Comparison of ENCODE assay signal across 25 cellular contexts in the genomic region with DNA sequence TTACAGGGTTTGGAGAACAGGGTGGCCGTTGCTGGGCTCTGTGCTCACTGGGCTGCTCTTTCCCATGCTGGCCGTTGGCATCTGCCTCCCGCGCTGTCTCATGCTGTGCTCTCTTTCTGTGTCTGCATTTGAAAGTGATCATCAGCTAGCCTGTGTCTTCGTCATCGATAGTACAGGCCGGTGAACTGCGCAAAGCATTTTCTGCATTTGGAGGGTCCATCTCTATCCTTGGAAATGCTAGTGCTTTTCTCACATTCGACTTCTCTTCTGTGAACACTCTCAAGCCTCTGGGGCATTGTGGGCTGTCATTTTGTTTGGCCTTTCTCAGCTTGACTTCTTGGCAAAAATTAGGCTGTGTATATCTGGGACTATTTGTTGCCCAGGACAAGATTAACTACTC. TPM values are rescaled to one million over a fixed set of nuclear protein-coding genes. Genes with fewer than 3 reads are reported as not detected.
DNase-seq lines count a peak whose midpoint lies in the region; ATAC-seq, FAIRE-seq and TF ChIP-seq lines count a peak whose summit lies in the region.
"Had no signal": no experiment of that assay in that cellular context is flagged by ENCODE, and none has a peak within 500 bp of the region (broad histone marks: within the 10 kb centered on the region; RNA-seq: fewer than 3 reads in every experiment).

No MANE protein-coding gene starts in this region.

- ATAC-seq in K562: no peak
- ATAC-seq in GM18505 (IDR thresholded peaks at IDR 0.05; ENCODE audit: unreplicated experiment): no peak
- ATAC-seq in sciatic nerve: no peak
- ATAC-seq: GM12878, left cardiac atrium had no signal

- H2AFZ ChIP-seq in K562 (ENCODE audit: low read depth, low read length): peak overlapping the region; percentile 74

- TF ChIP-seq POLR2A in K562 (conservative IDR thresholded peaks at IDR 0.05) (no peak), GM18505 (IDR thresholded peaks at IDR 0.05; ENCODE audit: borderline replicate concordance, extremely low read depth, insufficient read depth, insufficient read length) (no peak)

- 60% methylated on average over 9 of the region's 9 CpGs for WGBS in K562 (ENCODE audit: insufficient coverage, low coverage, missing lambda C conversion rate)

- no peaks in the 10 kb centered on the region for H3K9me1 ChIP-seq in K562 (ENCODE audit: control insufficient read depth, insufficient read depth, low read length)

- intact Hi-C loops in K562 (cut with micrococcal nuclease): no loop called here
- intact Hi-C loops in sciatic nerve (cut with DNase I): no loop called here

- H4K20me1 ChIP-seq in K562 (replicated peaks; ENCODE audit: control insufficient read depth, insufficient read depth, low read length): no peaks in the 10 kb centered on the region

- POLR2A ChIA-PET in K562 (lab: Yijun Ruan, JAX): interaction anchor here (1.5 kb wide), 1 partner anchor 11 kb away, joined by 6 read pairs; no protein-coding TSS in a partner anchor

- H3K4me1 ChIP-seq in K562 (replicated peaks in 1 of 2; ENCODE audit: control insufficient read depth in 2 of 2, insufficient read depth in 2 of 2, low read length in 2 of 2): peaks cover 0 to 6% of the 10 kb centered on the region in 2 experiments; a peak in 3 of 5 replicates
- H3K4me1 ChIP-seq: prostate gland had no signal

- in situ Hi-C loops in K562 (cut with MboI): no loop called here

- TF ChIP-seq CTCF in K562 (IDR thresholded peaks at IDR 0.05 in 2 of 3, conservative IDR thresholded peaks at IDR 0.05 in 1 of 3; ENCODE audit: insufficient read depth in 2 of 3, low read depth in 1 of 3, low read length in 3 of 3): no peak

- no peaks in the 10 kb centered on the region for H3K9me3 ChIP-seq in K562 (replicated peaks; ENCODE audit: control insufficient read depth, insufficient read depth, low read depth, low read length)
- H3K9me3 ChIP-seq: prostate gland, sigmoid colon, thyroid gland had no signal

- DNase-seq in NCI-H2227 (lab: John Stamatoyannopoulos, UW; ENCODE audit: unreplicated experiment): peak; percentile 74
- no peak for DNase-seq in K562 (ENCODE audit: extremely low read depth in 1 of 4, low spot score in 3 of 4)
- peak; percentile 63 for DNase-seq in fibroblast of peridontal ligament (ENCODE audit: extremely low read depth)
- peak; percentile 56 for DNase-seq in retina
- DNase-seq in sciatic nerve (ENCODE audit: low spot score): no peak
- DNase-seq in DMS53 treated with DMSO at 0.1 percent for 48 hours (lab: John Stamatoyannopoulos, UW; ENCODE audit: unreplicated experiment): no peak
- DNase-seq: activated CD4-positive, alpha-beta T cell treated with anti-CD3 and anti-CD28 coated beads, Interleukin-2, amount 10 ng/mL, durations not matched to agents 7 days and 5 days; activated effector memory CD4-positive, alpha-beta T cell treated with anti-CD3 and anti-CD28 coated beads, Interleukin-2, amount 50 U/mL, for 16 hours; activated T-cell treated with anti-CD3 and anti-CD28 coated beads, Interleukin-2, amount 50 U/mL, for 1 hour; dermis blood vessel endothelial cell; DMS 273 treated with DMSO at 0.1 percent for 48 hours; HCEC 1CT; left cardiac atrium; NCI-H1417; NCI-H2081 treated with DMSO at 0.1 percent for 48 hours; NCI-H345; sigmoid colon; stimulated activated CD4-positive, alpha-beta T cell treated with anti-CD3 and anti-CD28 coated beads, Interleukin-12 subunit alpha, Interleukin-12 subunit beta, amount 100 ng/mL, for 4 hours; stimulated activated CD4-positive, alpha-beta T cell treated with anti-CD3 and anti-CD28 coated beads, Interleukin-2, amount 100 ng/mL, for 48 hours; thyroid gland; WERI-Rb-1 had no signal

- H3K27ac ChIP-seq in K562 (ENCODE audit: extremely low read depth, low read depth, low read length): no peak overlapping the region
- H3K27ac ChIP-seq: cardiac muscle cell, prostate gland, sigmoid colon, thyroid gland, WERI-Rb-1 had no signal

- peak overlapping the region in 1 of 2 experiments; percentile 4; a peak in 1 of 4 replicates for H3K9ac ChIP-seq in K562 (ENCODE audit: insufficient read depth in 1 of 2, low read depth in 2 of 2, low read length in 2 of 2)

- H3K79me2 ChIP-seq in K562 (ENCODE audit: control insufficient read depth, insufficient read depth, low read length): peaks cover 5% of the 10 kb centered on the region

- TF ChIP-seq EP300 in K562 (IDR thresholded peaks at IDR 0.05; ENCODE audit: low read length): no peak

- H3K27me3 ChIP-seq in K562 (ENCODE audit: control insufficient read depth in 2 of 2, insufficient read depth in 2 of 2, low read length in 2 of 2): no peaks in the 10 kb centered on the region
- H3K27me3 ChIP-seq: cardiac muscle cell, sigmoid colon, thyroid gland had no signal

- H3K4me2 ChIP-seq in K562 (ENCODE audit: insufficient read depth, low read length): no peak overlapping the region

- no peaks in the 10 kb centered on the region for H3K36me3 ChIP-seq in K562 (ENCODE audit: control insufficient read depth, insufficient read depth, low read length)
- H3K36me3 ChIP-seq: cardiac muscle cell, prostate gland, sigmoid colon, thyroid gland, WERI-Rb-1 had no signal

- no peak for FAIRE-seq in K562 (lab: Jason Lieb, UNC)
- FAIRE-seq: GM12878 had no signal

- no peak for TF ChIP-seq RAD21 in K562 (CRISPR knock-in tag; conservative IDR thresholded peaks at IDR 0.05 in 1 of 2, IDR thresholded peaks at IDR 0.05 in 1 of 2)

- H3K4me3 ChIP-seq in K562: no peak overlapping the region
- H3K4me3 ChIP-seq: cardiac muscle cell, GM12878, prostate gland, sigmoid colon, thyroid gland had no signal

- CTCF ChIA-PET in K562 (lab: Yijun Ruan, JAX; ENCODE audit: low intra/inter-chr PET ratio): no interaction called here

- no TSS peak for BruUV-seq in K562 (replicated peaks; lab: Mats Ljungman, UMichigan)

TF ChIP-seq in K562, 482 proteins besides CTCF, POLR2A, EP300 and RAD21:
- no peak for TF ChIP-seq JUNB (CRISPR knock-in tag; conservative IDR thresholded peaks at IDR 0.05)
- TF ChIP-seq FOSL1 (tag; conservative IDR thresholded peaks at IDR 0.05): no peak
- no peak for TF ChIP-seq MBD2 (IDR thresholded peaks at IDR 0.05; ENCODE audit: borderline replicate concordance, low read depth)
- no peak for TF ChIP-seq ZNF311 (CRISPR knock-in tag; IDR thresholded peaks at IDR 0.05)
- no peak for TF ChIP-seq ZNF316 (IDR thresholded peaks at IDR 0.05)
- TF ChIP-seq MCM3 (IDR thresholded peaks at IDR 0.05): no peak

RNA-seq across cellular contexts. Expression of gene SNHG17, which starts 6.8 kb away (rescaled TPM):
- 199 and 404 TPM in 2 replicates for total RNA-seq in K562 (2011; cell fraction: chromatin; rRNA removed; ENCODE audit: low replicate concordance)
- total RNA-seq in K562 (2011; cell fraction: nucleolus; rRNA removed): 262 and 289 TPM in 2 replicates
- total RNA-seq in K562 (2011; cell fraction: nucleoplasm; rRNA removed): 279 and 385 TPM in 2 replicates
- 57.7 and 72.7 TPM in 2 replicates for total RNA-seq in K562 (2014; rRNA removed)
- 66.3 and 73.6 TPM in 2 replicates for total RNA-seq in K562 (2014; rRNA removed; fragmentation: Illumina TruSeq; extraction: Trizol)
- 69.9 and 74.3 TPM in 2 replicates for total RNA-seq in K562 (2015; rRNA removed; fragmentation: Illumina TruSeq; extraction: Trizol)
- 106 and 112 TPM in 2 replicates for total RNA-seq in K562 (2021)
- polyA plus RNA-seq in K562 (2011; rRNA removed): 38.8 and 50.3 TPM in 2 replicates
- 46.3 and 48.3 TPM in 2 replicates for polyA plus RNA-seq in K562 (2011; cell fraction: cytosol; rRNA removed)
- polyA plus RNA-seq in K562 (2011; cell fraction: nucleus; rRNA removed): 168 and 245 TPM in 2 replicates
- 55.7 and 78.9 TPM in 2 replicates for polyA plus RNA-seq in K562 (2012)
- 32.6 and 39.0 TPM in 2 replicates for polyA plus RNA-seq in K562 (2014; fragmentation: Illumina TruSeq; extraction: Trizol)
- 10 to 100 TPM; 29.8 to 35.9 TPM for polyA plus RNA-seq in K562 (2014; fragmentation: Nextera tagmentation; extraction: Ambion mirVana)
- polyA plus RNA-seq in K562 (2014; rRNA removed): 72.2 and 73.2 TPM in 2 replicates
- polyA minus RNA-seq in K562 (2011; rRNA and poly(A)+ RNA removed): 318 and 400 TPM in 2 replicates
- 171 and 228 TPM in 2 replicates for polyA minus RNA-seq in K562 (2011; cell fraction: cytosol; rRNA and poly(A)+ RNA removed)
- 155 and 182 TPM in 2 replicates for polyA minus RNA-seq in K562 (2011; cell fraction: nucleus; rRNA and poly(A)+ RNA removed)
- total RNA-seq in sciatic nerve: 30.8 TPM

RNA-seq across cellular contexts. Expression of gene RALGAPB, which starts 30.7 kb away (rescaled TPM):
- total RNA-seq in K562 (2011; cell fraction: chromatin; rRNA removed; ENCODE audit: low replicate concordance): 43.1 and 99.4 TPM in 2 replicates
- total RNA-seq in K562 (2011; cell fraction: nucleolus; rRNA removed): 19.2 and 27.8 TPM in 2 replicates
- 47.1 and 72.9 TPM in 2 replicates for total RNA-seq in K562 (2011; cell fraction: nucleoplasm; rRNA removed)
- total RNA-seq in K562 (2014; rRNA removed) (11.6 and 14.7 TPM in 2 replicates), K562 (2014; rRNA removed; fragmentation: Illumina TruSeq; extraction: Trizol) (18.5 and 21.2 TPM in 2 replicates), K562 (2015; rRNA removed; fragmentation: Illumina TruSeq; extraction: Trizol) (17.7 and 18.6 TPM in 2 replicates), K562 (2021) (21.7 and 23.8 TPM in 2 replicates), sciatic nerve (40.9 TPM)
- polyA plus RNA-seq in K562 (2011; rRNA removed) (12.5 and 13.6 TPM in 2 replicates), K562 (2014; fragmentation: Illumina TruSeq; extraction: Trizol) (21.1 and 25.6 TPM in 2 replicates), K562 (2014; fragmentation: Nextera tagmentation; extraction: Ambion mirVana) (1 to 10 TPM; 4.3 to 6.0 TPM), K562 (2014; rRNA removed) (11.3 and 11.7 TPM in 2 replicates)
- polyA plus RNA-seq in K562 (2011; cell fraction: cytosol; rRNA removed): 5.0 and 7.1 TPM in 2 replicates
- polyA plus RNA-seq in K562 (2011; cell fraction: nucleus; rRNA removed): 29.2 and 35.6 TPM in 2 replicates
- 14.6 and 16.4 TPM in 2 replicates for polyA plus RNA-seq in K562 (2012)
- 33.0 and 33.6 TPM in 2 replicates for polyA minus RNA-seq in K562 (2011; rRNA and poly(A)+ RNA removed)
- polyA minus RNA-seq in K562 (2011; cell fraction: cytosol; rRNA and poly(A)+ RNA removed): 14.9 and 19.5 TPM in 2 replicates
- 28.1 and 41.1 TPM in 2 replicates for polyA minus RNA-seq in K562 (2011; cell fraction: nucleus; rRNA and poly(A)+ RNA removed)

Comparison
In these comparisons a context has a peak if more than half of its experiments do, and no peak if none do; other contexts are left out.
1. DNase-seq: peak in NCI-H2227 (single experiment), fibroblast of peridontal ligament (single experiment) and retina (single experiment); none in K562 (0 of 4), sciatic nerve (single experiment) and DMS53 treated with DMSO at 0.1 percent for 48 hours (single experiment).